In genomic region chr13:32956595-32956933, GRCh38 we compare ENCODE assay signal across 21 cellular contexts. TPM values are rescaled to one million over a fixed set of nuclear protein-coding genes. Genes with fewer than 3 reads are reported as not detected.
DNase-seq lines count a peak whose midpoint lies in the region; ATAC-seq lines count a peak whose summit lies in the region.
"Had no signal": no experiment of that assay in that cellular context is flagged by ENCODE, and none has a peak within 500 bp of the region (broad histone marks: within the 10 kb centered on the region; RNA-seq: fewer than 3 reads in every experiment).

No MANE protein-coding gene starts in this region.

- DNase-seq in AG20443 (ENCODE audit: low spot score) = peak; percentile 24
- DNase-seq in MG63 = peak; percentile 15
- DNase-seq in fibroblast of peridontal ligament (ENCODE audit: extremely low read depth) = peak; percentile 6
- DNase-seq in sciatic nerve (ENCODE audit: low spot score) = no peak
- DNase-seq in occipital lobe (lab: John Stamatoyannopoulos, UW) = no peak
- DNase-seq in NCI-H1436 treated with DMSO at 0.1 percent for 48 hours (lab: John Stamatoyannopoulos, UW) = no peak
- DNase-seq: CD4-positive, CD25-positive, alpha-beta regulatory T cell; GF-D8; Kasumi-1; NCI-H1105 treated with DMSO at 0.1 percent for 48 hours; NCI-H2029; NCI-H69; Peyer's patch; SHP77 treated with DMSO at 0.1 percent for 48 hours; T-helper 1 cell had no signal

- peaks cover 6% of the 10 kb centered on the region for H3K27me3 Mint-ChIP-seq in activated T-helper 17 cell treated with anti-CD3 and anti-CD28 coated beads, Interleukin-2, amount 50 U/mL, for 72 hours
- H3K27me3 Mint-ChIP-seq: CD4-positive, CD25-positive, alpha-beta regulatory T cell had no signal

- peak; percentile 72 for ATAC-seq in sciatic nerve
- ATAC-seq in activated T-helper 17 cell treated with anti-CD3 and anti-CD28 coated beads, Interleukin-2, amount 50 U/mL, for 72 hours (replicated peaks) = no peak
- ATAC-seq: K562 had no signal

- no peaks in the 10 kb centered on the region for H3K4me1 Mint-ChIP-seq in activated T-helper 17 cell treated with anti-CD3 and anti-CD28 coated beads, Interleukin-2, amount 50 U/mL, for 72 hours
- H3K4me1 Mint-ChIP-seq: CD4-positive, CD25-positive, alpha-beta regulatory T cell had no signal

- H3K36me3 Mint-ChIP-seq in activated T-helper 17 cell treated with anti-CD3 and anti-CD28 coated beads, Interleukin-2, amount 50 U/mL, for 72 hours (ENCODE audit: low read depth) = no peaks in the 10 kb centered on the region
- H3K36me3 Mint-ChIP-seq: CD4-positive, CD25-positive, alpha-beta regulatory T cell had no signal

- no peak overlapping the region for H3K27ac Mint-ChIP-seq in activated T-helper 17 cell treated with anti-CD3 and anti-CD28 coated beads, Interleukin-2, amount 50 U/mL, for 72 hours
- H3K27ac Mint-ChIP-seq: CD4-positive, CD25-positive, alpha-beta regulatory T cell had no signal

- H3K36me3 ChIP-seq in MG63 = no peaks in the 10 kb centered on the region
- H3K36me3 ChIP-seq: BLaER1, Peyer's patch had no signal

- H3K27me3 ChIP-seq in MG63 = no peaks in the 10 kb centered on the region
- H3K27me3 ChIP-seq: BLaER1, Peyer's patch had no signal

- no peaks in the 10 kb centered on the region for H3K9me3 Mint-ChIP-seq in activated T-helper 17 cell treated with anti-CD3 and anti-CD28 coated beads, Interleukin-2, amount 50 U/mL, for 72 hours

- intact Hi-C loops in sciatic nerve (cut with DNase I) = no loop called here

- no peak overlapping the region for H3K4me3 Mint-ChIP-seq in activated T-helper 17 cell treated with anti-CD3 and anti-CD28 coated beads, Interleukin-2, amount 50 U/mL, for 72 hours
- H3K4me3 Mint-ChIP-seq: CD4-positive, CD25-positive, alpha-beta regulatory T cell had no signal

- no peak overlapping the region for H3K4me3 ChIP-seq in MG63
- H3K4me3 ChIP-seq: BLaER1, K562, Peyer's patch had no signal

- H3K9me3 ChIP-seq in MG63 = no peaks in the 10 kb centered on the region
- H3K9me3 ChIP-seq: BLaER1, Peyer's patch had no signal

RNA-seq across cellular contexts. Expression of gene KL, which starts 59.7 kb away (rescaled TPM):
- total RNA-seq in MG63 (2014; rRNA removed; shearing (Covaris generic); ENCODE audit: low replicate concordance) = 0.59 and 2.1 TPM in 2 replicates
- total RNA-seq in sciatic nerve (7.4 TPM), occipital lobe (2.8 TPM)
- under 1 TPM in 1 of 2 donors, not detected in 1; 0.08 TPM for total RNA-seq in activated T-helper 17 cell treated with anti-CD3 and anti-CD28 coated beads, Interleukin-2, amount 50 U/mL, for 72 hours
- total RNA-seq: CD4-positive, CD25-positive, alpha-beta regulatory T cell; HT-29; K562; M059J; OCI-LY7 had no signal

Comparison
In these comparisons a context has a peak if more than half of its experiments do, and no peak if none do; other contexts are left out.
1. DNase-seq: peak in AG20443 (single experiment), MG63 (single experiment) and fibroblast of peridontal ligament (single experiment); none in sciatic nerve (single experiment), occipital lobe (single experiment) and NCI-H1436 treated with DMSO at 0.1 percent for 48 hours (single experiment).